Comparison of ENCODE assay signal across 8 cellular contexts in genomic region chr3:134485075-134485536, GRCh38. TPM values are rescaled to one million over a fixed set of nuclear protein-coding genes. Genes with fewer than 3 reads are reported as not detected.
DNase-seq lines count a peak whose midpoint lies in the region; ATAC-seq and TF ChIP-seq lines count a peak whose summit lies in the region.

No MANE protein-coding gene starts in this region.

- H3K9ac ChIP-seq in DND-41 (ENCODE audit: low read depth, low read length), result peak overlapping the region; percentile 94
- peak overlapping the region; percentile 91 for H3K9ac ChIP-seq in HUES48 (ENCODE audit: low read depth, low read length)
- peak overlapping the region; percentile 50 for H3K9ac ChIP-seq in rectal smooth muscle tissue (ENCODE audit: low read length)

- peak overlapping the region; percentile 75 for H3K4me2 ChIP-seq in DND-41 (ENCODE audit: insufficient read depth, low read length)

- POLR2A ChIA-PET in activated B cell treated with CpG ODN at 0.5 μM for 24 hours (lab: Charles Lee), result interaction anchor here (1.1 to 3.0 kb wide), 10 partner anchors 9 to 1770 kb away, joined by 3 to 16 read pairs (median 6); partner anchors contain the start of genes CDV3 and RYK
- POLR2A ChIA-PET in HEK293T (lab: Yijun Ruan, JAX), result interaction anchor here (1.1 to 2.9 kb wide), 6 partner anchors 8 to 187 kb away, joined by 3 to 13 read pairs (median 4); partner anchors contain the start of gene AMOTL2

- H3K27ac ChIP-seq in DND-41 (ENCODE audit: low read length) (peak overlapping the region; percentile 92), HUES48 (ENCODE audit: low read depth, low read length) (peak overlapping the region; percentile 86), rectal smooth muscle tissue (ENCODE audit: low read depth, low read length) (peak overlapping the region; percentile 86)

- H3K27ac Mint-ChIP-seq in activated B cell treated with CpG ODN at 0.5 μM for 24 hours, result peak overlapping the region; percentile 98

- H3K4me3 ChIP-seq in DND-41 (ENCODE audit: low read depth in 1 of 2, low read length in 2 of 2) (peak overlapping the region; percentile 88 to 91), HUES48 (ENCODE audit: low read depth, low read length) (peak overlapping the region; percentile 83), rectal smooth muscle tissue (ENCODE audit: low read length) (peak overlapping the region; percentile 72)

- H3K27me3 Mint-ChIP-seq in activated B cell treated with CpG ODN at 0.5 μM for 24 hours, result no peaks in the 10 kb centered on the region

- H3K9me3 Mint-ChIP-seq in activated B cell treated with CpG ODN at 0.5 μM for 24 hours, result no peaks in the 10 kb centered on the region

- H3K27me3 ChIP-seq in DND-41 (ENCODE audit: insufficient read depth, low read length, poor library complexity) (no peaks in the 10 kb centered on the region), HUES48 (ENCODE audit: control insufficient read depth, insufficient read depth, low read length) (no peaks in the 10 kb centered on the region), rectal smooth muscle tissue (ENCODE audit: control insufficient read depth, insufficient read depth, low read length) (no peaks in the 10 kb centered on the region)

- intact Hi-C loops in activated B cell treated with CpG ODN at 0.5 μM for 24 hours (cut with micrococcal nuclease) (loop anchor here (1.0 to 10.0 kb wide), 6 partner anchors 558 to 1767 kb away; partner anchors contain the start of genes NPHP3, PCCB, PPP2R3A and SRPRB), Right ventricle myocardium superior (cut with DNase I) (no loop called here)

- H3K4me1 ChIP-seq in DND-41 (ENCODE audit: insufficient read depth, low read length) (peaks cover 37% of the 10 kb centered on the region), HUES48 (ENCODE audit: control insufficient read depth, insufficient read depth, low read length) (peaks cover 15% of the 10 kb centered on the region), rectal smooth muscle tissue (ENCODE audit: control insufficient read depth, insufficient read depth, low read length) (peaks cover 13% of the 10 kb centered on the region)

- peaks cover 41% of the 10 kb centered on the region for H3K36me3 Mint-ChIP-seq in activated B cell treated with CpG ODN at 0.5 μM for 24 hours (ENCODE audit: low read depth)

- peak overlapping the region; percentile 79 for H2AFZ ChIP-seq in DND-41 (ENCODE audit: low read depth, low read length)

- no peak for DNase-seq in DND-41
- DNase-seq in activated B cell treated with CpG ODN at 0.5 μM for 24 hours, result no peak
- no peak for DNase-seq in Right ventricle myocardium superior
- DNase-seq in HEK293T (ENCODE audit: extremely low spot score), result no peak
- DNase-seq in dedifferentiated amniotic fluid mesenchymal stem cell (ENCODE audit: extremely low spot score), result no peak

- CTCF ChIA-PET in activated B cell treated with CpG ODN at 0.5 μM for 24 hours (lab: Charles Lee), result interaction anchor here (1.2 to 3.9 kb wide), 4 partner anchors 8 to 272 kb away, joined by 3 to 25 read pairs (median 4); no protein-coding TSS in a partner anchor
- CTCF ChIA-PET in HEK293T (lab: Yijun Ruan, JAX), result interaction anchor here (1.0 kb wide), 1 partner anchor 107 kb away, joined by 3 read pairs; no protein-coding TSS in a partner anchor

- peaks cover 51% of the 10 kb centered on the region for H3K4me1 Mint-ChIP-seq in activated B cell treated with CpG ODN at 0.5 μM for 24 hours

- H3K36me3 ChIP-seq in DND-41 (ENCODE audit: insufficient read depth, low read length) (peaks cover 40% of the 10 kb centered on the region), HUES48 (ENCODE audit: control insufficient read depth, insufficient read depth, low read length) (peaks cover 27% of the 10 kb centered on the region), rectal smooth muscle tissue (ENCODE audit: control insufficient read depth, insufficient read depth, low read length) (peaks cover 14% of the 10 kb centered on the region)

- H3K79me2 ChIP-seq in DND-41 (ENCODE audit: insufficient read depth, low read length), result peaks cover 66% of the 10 kb centered on the region

- no peaks in the 10 kb centered on the region for H4K20me1 ChIP-seq in DND-41 (ENCODE audit: insufficient read depth, low read length)

- H3K9me3 ChIP-seq in DND-41 (ENCODE audit: insufficient read depth, low read length, severe bottlenecking) (no peaks in the 10 kb centered on the region), HUES48 (ENCODE audit: control insufficient read depth, insufficient read depth, low read length) (no peaks in the 10 kb centered on the region)

- H3K4me3 Mint-ChIP-seq in activated B cell treated with CpG ODN at 0.5 μM for 24 hours, result peak overlapping the region; percentile 99

- TF ChIP-seq CTCF in DND-41 (IDR thresholded peaks at IDR 0.05; ENCODE audit: borderline replicate concordance, extremely low read depth, low read length, poor library complexity, severe bottlenecking), result no peak
- TF ChIP-seq CTCF in activated B cell treated with CpG ODN at 0.5 μM for 24 hours (IDR thresholded peaks at IDR 0.05), result no peak

- ATAC-seq in DND-41 (ENCODE audit: insufficient read depth, low read depth) (peak; percentile 36), GM19438 (IDR thresholded peaks at IDR 0.05; ENCODE audit: low read depth, unreplicated experiment) (peak; percentile 11), activated B cell treated with CpG ODN at 0.5 μM for 24 hours (ENCODE audit: low read depth) (peak; percentile 6), Right ventricle myocardium superior (ENCODE audit: poor library complexity) (peak; percentile 2)

TF ChIP-seq in HEK293T, 16 proteins besides CTCF, POLR2A, EP300 and RAD21:
- TF ChIP-seq FOXM1 (IDR thresholded peaks at IDR 0.05; ENCODE audit: borderline replicate concordance), result no peak

RNA-seq across cellular contexts. Expression of gene ANAPC13, which starts 0.7 kb away (rescaled TPM):
- total RNA-seq in activated B cell treated with CpG ODN at 0.5 μM for 24 hours (27.5 and 31.3 TPM in 2 replicates), Right ventricle myocardium superior (78.3 TPM)

RNA-seq across cellular contexts. Expression of gene CEP63, which starts 0.8 kb away (rescaled TPM):
- total RNA-seq in activated B cell treated with CpG ODN at 0.5 μM for 24 hours, result 21.3 and 24.6 TPM in 2 replicates
- 32.5 TPM for total RNA-seq in Right ventricle myocardium superior
